Comparison of ENCODE assay signal across 11 cellular contexts in the genomic region with DNA sequence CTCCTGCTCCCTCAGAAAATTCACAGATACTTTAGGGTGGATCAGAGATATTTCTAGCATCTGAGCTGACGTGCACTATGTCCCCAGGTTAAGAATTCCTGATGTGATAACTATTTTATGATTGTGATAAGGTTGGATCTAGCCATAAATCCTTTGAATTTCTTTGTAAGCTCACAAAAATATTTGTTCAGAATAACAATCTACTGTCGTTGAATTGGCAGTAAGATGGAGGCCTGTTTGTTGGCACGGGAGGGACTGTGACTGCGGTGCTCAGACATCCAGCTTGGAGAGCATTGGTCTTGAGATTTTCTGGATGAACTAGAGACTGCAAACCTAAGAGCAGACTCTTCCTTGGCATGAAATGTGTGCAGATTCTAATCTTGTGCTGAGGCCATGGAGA.
"Had no signal": no experiment of that assay in that cellular context is flagged by ENCODE, and none has a peak within 500 bp of the region (broad histone marks: within the 10 kb centered on the region; RNA-seq: fewer than 3 reads in every experiment).

No MANE protein-coding gene starts in this region.

- DNase-seq: activated CD4-positive, alpha-beta T cell treated with anti-CD3 and anti-CD28 coated beads for 48 hours; activated CD8-positive, alpha-beta memory T cell treated with anti-CD3 and anti-CD28 coated beads for 24 hours; activated naive CD4-positive, alpha-beta T cell treated with Interleukin-2 at 50 U/mL for 16 hours; effector CD8-positive, alpha-beta T cell; gastrocnemius medialis; kidney; left ventricle myocardium superior; mesenchymal stem cell; T1000; thyroid gland; uterus had no signal

- ATAC-seq: gastrocnemius medialis, left ventricle myocardium superior had no signal
